In the genomic region with DNA sequence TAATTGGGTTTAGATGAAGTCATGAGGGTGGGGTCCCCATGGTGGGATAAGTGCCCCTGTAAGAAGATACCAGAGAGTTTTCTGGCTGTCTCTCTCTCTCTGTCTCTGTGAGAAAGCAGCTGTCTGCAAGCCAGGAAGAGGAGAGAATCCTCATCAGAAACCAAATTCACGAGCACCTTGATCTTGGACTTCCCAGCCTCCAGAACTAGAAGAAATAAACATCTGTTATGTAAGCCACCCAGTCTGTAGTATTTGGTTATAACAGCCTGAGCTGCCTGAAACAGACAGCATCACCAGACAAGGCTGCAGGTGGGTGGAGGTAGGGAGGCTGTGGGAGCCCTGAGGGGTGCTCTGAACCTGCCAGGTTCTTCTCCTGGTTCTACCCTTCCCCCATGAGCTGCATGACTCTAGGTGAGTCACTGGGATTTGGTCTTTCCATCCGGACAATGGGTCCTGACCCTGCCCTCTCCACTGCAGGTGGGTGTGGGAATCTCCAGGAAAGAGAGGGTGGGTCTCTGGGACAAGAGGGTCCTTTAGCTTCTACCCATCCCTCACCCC, we compare ENCODE assay signal across 1 cellular context.
TF ChIP-seq lines count a peak whose summit lies in the region.

No MANE protein-coding gene starts in this region.

TF ChIP-seq in H1, 55 proteins besides CTCF, POLR2A, EP300 and RAD21 (continued from another document):
- TF ChIP-seq, protein P1, sequence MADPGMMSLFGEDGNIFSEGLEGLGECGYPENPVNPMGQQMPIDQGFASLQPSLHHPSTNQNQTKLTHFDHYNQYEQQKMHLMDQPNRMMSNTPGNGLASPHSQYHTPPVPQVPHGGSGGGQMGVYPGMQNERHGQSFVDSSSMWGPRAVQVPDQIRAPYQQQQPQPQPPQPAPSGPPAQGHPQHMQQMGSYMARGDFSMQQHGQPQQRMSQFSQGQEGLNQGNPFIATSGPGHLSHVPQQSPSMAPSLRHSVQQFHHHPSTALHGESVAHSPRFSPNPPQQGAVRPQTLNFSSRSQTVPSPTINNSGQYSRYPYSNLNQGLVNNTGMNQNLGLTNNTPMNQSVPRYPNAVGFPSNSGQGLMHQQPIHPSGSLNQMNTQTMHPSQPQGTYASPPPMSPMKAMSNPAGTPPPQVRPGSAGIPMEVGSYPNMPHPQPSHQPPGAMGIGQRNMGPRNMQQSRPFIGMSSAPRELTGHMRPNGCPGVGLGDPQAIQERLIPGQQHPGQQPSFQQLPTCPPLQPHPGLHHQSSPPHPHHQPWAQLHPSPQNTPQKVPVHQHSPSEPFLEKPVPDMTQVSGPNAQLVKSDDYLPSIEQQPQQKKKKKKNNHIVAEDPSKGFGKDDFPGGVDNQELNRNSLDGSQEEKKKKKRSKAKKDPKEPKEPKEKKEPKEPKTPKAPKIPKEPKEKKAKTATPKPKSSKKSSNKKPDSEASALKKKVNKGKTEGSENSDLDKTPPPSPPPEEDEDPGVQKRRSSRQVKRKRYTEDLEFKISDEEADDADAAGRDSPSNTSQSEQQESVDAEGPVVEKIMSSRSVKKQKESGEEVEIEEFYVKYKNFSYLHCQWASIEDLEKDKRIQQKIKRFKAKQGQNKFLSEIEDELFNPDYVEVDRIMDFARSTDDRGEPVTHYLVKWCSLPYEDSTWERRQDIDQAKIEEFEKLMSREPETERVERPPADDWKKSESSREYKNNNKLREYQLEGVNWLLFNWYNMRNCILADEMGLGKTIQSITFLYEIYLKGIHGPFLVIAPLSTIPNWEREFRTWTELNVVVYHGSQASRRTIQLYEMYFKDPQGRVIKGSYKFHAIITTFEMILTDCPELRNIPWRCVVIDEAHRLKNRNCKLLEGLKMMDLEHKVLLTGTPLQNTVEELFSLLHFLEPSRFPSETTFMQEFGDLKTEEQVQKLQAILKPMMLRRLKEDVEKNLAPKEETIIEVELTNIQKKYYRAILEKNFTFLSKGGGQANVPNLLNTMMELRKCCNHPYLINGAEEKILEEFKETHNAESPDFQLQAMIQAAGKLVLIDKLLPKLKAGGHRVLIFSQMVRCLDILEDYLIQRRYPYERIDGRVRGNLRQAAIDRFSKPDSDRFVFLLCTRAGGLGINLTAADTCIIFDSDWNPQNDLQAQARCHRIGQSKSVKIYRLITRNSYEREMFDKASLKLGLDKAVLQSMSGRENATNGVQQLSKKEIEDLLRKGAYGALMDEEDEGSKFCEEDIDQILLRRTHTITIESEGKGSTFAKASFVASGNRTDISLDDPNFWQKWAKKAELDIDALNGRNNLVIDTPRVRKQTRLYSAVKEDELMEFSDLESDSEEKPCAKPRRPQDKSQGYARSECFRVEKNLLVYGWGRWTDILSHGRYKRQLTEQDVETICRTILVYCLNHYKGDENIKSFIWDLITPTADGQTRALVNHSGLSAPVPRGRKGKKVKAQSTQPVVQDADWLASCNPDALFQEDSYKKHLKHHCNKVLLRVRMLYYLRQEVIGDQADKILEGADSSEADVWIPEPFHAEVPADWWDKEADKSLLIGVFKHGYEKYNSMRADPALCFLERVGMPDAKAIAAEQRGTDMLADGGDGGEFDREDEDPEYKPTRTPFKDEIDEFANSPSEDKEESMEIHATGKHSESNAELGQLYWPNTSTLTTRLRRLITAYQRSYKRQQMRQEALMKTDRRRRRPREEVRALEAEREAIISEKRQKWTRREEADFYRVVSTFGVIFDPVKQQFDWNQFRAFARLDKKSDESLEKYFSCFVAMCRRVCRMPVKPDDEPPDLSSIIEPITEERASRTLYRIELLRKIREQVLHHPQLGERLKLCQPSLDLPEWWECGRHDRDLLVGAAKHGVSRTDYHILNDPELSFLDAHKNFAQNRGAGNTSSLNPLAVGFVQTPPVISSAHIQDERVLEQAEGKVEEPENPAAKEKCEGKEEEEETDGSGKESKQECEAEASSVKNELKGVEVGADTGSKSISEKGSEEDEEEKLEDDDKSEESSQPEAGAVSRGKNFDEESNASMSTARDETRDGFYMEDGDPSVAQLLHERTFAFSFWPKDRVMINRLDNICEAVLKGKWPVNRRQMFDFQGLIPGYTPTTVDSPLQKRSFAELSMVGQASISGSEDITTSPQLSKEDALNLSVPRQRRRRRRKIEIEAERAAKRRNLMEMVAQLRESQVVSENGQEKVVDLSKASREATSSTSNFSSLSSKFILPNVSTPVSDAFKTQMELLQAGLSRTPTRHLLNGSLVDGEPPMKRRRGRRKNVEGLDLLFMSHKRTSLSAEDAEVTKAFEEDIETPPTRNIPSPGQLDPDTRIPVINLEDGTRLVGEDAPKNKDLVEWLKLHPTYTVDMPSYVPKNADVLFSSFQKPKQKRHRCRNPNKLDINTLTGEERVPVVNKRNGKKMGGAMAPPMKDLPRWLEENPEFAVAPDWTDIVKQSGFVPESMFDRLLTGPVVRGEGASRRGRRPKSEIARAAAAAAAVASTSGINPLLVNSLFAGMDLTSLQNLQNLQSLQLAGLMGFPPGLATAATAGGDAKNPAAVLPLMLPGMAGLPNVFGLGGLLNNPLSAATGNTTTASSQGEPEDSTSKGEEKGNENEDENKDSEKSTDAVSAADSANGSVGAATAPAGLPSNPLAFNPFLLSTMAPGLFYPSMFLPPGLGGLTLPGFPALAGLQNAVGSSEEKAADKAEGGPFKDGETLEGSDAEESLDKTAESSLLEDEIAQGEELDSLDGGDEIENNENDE (IDR thresholded peaks at IDR 0.05; ENCODE audit: insufficient replicate concordance, low read length): no peak
